Comparison of ENCODE assay signal across 23 cellular contexts in the genomic region with DNA sequence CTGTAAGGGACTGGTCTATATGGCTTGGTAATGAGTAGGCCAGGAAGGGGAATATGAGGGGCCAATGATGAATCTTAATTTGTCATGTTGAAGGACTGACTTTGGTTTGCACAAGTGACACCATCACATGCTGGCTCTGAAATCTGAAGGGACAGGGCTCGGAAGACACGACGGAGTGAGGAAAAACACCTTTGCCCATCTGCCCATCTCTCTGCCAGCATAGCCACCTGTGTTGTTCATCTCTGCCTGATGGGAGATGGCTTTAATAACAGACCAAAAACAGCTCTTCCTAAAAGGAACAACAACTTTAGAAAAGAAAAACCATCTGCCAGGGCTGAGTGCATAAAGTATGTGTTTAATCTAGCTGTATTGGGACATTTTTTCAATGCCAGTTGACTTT.
"Had no signal": no experiment of that assay in that cellular context is flagged by ENCODE, and none has a peak within 500 bp of the region (broad histone marks: within the 10 kb centered on the region; RNA-seq: fewer than 3 reads in every experiment).

No MANE protein-coding gene starts in this region.

- H3K27ac Mint-ChIP-seq: mesothelial cell of epicardium; natural killer cell; nephron progenitor cell; neural progenitor cell; stimulated activated naive B cell treated with anti-CD40 and anti-IgM and Interleukin-4, amounts not matched to agents 10 μg/mL and 1 μg/mL and 100 μg/mL, for 72 hours; type B pancreatic cell had no signal

- H3K4me1 Mint-ChIP-seq: mesothelial cell of epicardium; naive B cell; natural killer cell; neural progenitor cell; stimulated activated naive B cell treated with anti-CD40 and anti-IgM and Interleukin-4, amounts not matched to agents 10 μg/mL and 1 μg/mL and 100 μg/mL, for 72 hours had no signal

- H3K9me3 Mint-ChIP-seq: mesothelial cell of epicardium; natural killer cell; nephron progenitor cell; neural progenitor cell; stimulated activated naive B cell treated with anti-CD40 and anti-IgM and Interleukin-4, amounts not matched to agents 10 μg/mL and 1 μg/mL and 100 μg/mL, for 72 hours; type B pancreatic cell had no signal

- DNase-seq: hippocampal formation; kidney glomerular epithelial cell; left cardiac atrium; left ventricle myocardium inferior; mesendoderm; naive B cell; natural killer cell; nephron progenitor cell; occipital lobe; psoas muscle; stimulated activated CD4-positive, alpha-beta T cell treated with anti-CD3 and anti-CD28 coated beads, Interleukin-12 subunit alpha, Interleukin-12 subunit beta, amount 100 ng/mL, for 4 hours; stimulated activated CD4-positive, alpha-beta T cell treated with anti-CD3 and anti-CD28 coated beads, Interleukin-15, amount 100 ng/mL, for 24 hours; stimulated activated CD4-positive, alpha-beta T cell treated with anti-CD3 and anti-CD28 coated beads, Interleukin-2, amount 100 ng/mL, for 24 hours; stimulated activated CD4-positive, alpha-beta T cell treated with anti-CD3 and anti-CD28 coated beads, Interleukin-4, amount 100 ng/mL, for 1 hour; stimulated activated naive B cell treated with anti-CD40 and anti-IgM and Interleukin-4, amounts not matched to agents 10 μg/mL and 1 μg/mL and 100 μg/mL, for 72 hours; stimulated activated naive CD8-positive, alpha-beta T cell treated with anti-CD3 and anti-CD28 coated beads, Interleukin-15, Interleukin-2, amounts not matched to agents 100 U/mL and 50 U/mL, for 24 hours; stomach; tibial artery; uterus had no signal

- H3K36me3 Mint-ChIP-seq: mesothelial cell of epicardium; naive B cell; natural killer cell; neural progenitor cell; stimulated activated naive B cell treated with anti-CD40 and anti-IgM and Interleukin-4, amounts not matched to agents 10 μg/mL and 1 μg/mL and 100 μg/mL, for 72 hours; type B pancreatic cell had no signal

- H3K4me3 Mint-ChIP-seq: mesothelial cell of epicardium; naive B cell; natural killer cell; nephron progenitor cell; neural progenitor cell; stimulated activated naive B cell treated with anti-CD40 and anti-IgM and Interleukin-4, amounts not matched to agents 10 μg/mL and 1 μg/mL and 100 μg/mL, for 72 hours; type B pancreatic cell had no signal

- ATAC-seq: left cardiac atrium; natural killer cell; psoas muscle; sciatic nerve; stimulated activated naive B cell treated with anti-CD40 and anti-IgM and Interleukin-4, amounts not matched to agents 10 μg/mL and 1 μg/mL and 100 μg/mL, for 72 hours; stimulated activated naive CD8-positive, alpha-beta T cell treated with anti-CD3 and anti-CD28 coated beads, Interleukin-15, Interleukin-2, amounts not matched to agents 100 U/mL and 50 U/mL, for 24 hours had no signal
